Comparison of ENCODE assay signal across 1 cellular context in the genomic region with DNA sequence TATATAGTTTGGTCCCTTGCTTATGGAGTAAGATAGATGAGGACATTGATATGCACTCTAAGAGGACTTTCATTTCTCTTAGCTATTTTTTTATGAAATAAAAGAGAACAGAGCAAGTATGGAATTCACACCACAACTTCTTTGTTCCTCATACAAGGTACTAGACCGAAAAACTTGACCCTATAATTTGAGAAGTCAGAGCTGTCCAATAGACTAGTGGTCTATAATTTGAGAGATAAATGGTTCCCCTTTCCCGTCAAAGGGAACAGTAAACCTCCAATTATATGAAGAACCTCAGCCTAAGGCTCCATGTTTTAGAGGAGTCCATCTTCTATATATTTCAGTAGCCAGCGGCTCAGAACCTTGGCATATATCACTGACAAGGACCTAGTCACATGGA.
TF ChIP-seq lines count a peak whose summit lies in the region.

No MANE protein-coding gene starts in this region.

TF ChIP-seq in GM12878, 131 proteins besides CTCF, POLR2A, EP300 and RAD21 (continued from another document):
- TF ChIP-seq HSF1 (IDR thresholded peaks at IDR 0.05; ENCODE audit: low read depth, low read length) (no peak), KLF5 (IDR thresholded peaks at IDR 0.05; ENCODE audit: partially characterized antibody) (no peak), RCOR1 (conservative IDR thresholded peaks at IDR 0.05; ENCODE audit: low read depth, low read length) (no peak), PKNOX1 (IDR thresholded peaks at IDR 0.05) (no peak), BHLHE40 (IDR thresholded peaks at IDR 0.05; ENCODE audit: borderline replicate concordance in 1 of 2, low read depth in 2 of 2, low read length in 1 of 2) (no peak), SREBF1 (IDR thresholded peaks at IDR 0.05; ENCODE audit: low read length) (no peak), ZNF274 (IDR thresholded peaks at IDR 0.05; ENCODE audit: insufficient read depth, insufficient read length) (no peak)
- TF ChIP-seq, protein P1, sequence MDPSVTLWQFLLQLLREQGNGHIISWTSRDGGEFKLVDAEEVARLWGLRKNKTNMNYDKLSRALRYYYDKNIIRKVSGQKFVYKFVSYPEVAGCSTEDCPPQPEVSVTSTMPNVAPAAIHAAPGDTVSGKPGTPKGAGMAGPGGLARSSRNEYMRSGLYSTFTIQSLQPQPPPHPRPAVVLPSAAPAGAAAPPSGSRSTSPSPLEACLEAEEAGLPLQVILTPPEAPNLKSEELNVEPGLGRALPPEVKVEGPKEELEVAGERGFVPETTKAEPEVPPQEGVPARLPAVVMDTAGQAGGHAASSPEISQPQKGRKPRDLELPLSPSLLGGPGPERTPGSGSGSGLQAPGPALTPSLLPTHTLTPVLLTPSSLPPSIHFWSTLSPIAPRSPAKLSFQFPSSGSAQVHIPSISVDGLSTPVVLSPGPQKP (IDR thresholded peaks at IDR 0.05; ENCODE audit: low read depth, low read length), result no peak
- TF ChIP-seq, protein P2, sequence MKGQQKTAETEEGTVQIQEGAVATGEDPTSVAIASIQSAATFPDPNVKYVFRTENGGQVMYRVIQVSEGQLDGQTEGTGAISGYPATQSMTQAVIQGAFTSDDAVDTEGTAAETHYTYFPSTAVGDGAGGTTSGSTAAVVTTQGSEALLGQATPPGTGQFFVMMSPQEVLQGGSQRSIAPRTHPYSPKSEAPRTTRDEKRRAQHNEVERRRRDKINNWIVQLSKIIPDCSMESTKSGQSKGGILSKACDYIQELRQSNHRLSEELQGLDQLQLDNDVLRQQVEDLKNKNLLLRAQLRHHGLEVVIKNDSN (IDR thresholded peaks at IDR 0.05; ENCODE audit: borderline replicate concordance, extremely low read length, insufficient read depth, low read depth, low read length), result no peak
